Comparison of ENCODE assay signal across 8 cellular contexts in genomic region chr22:29625090-29625825, GRCh38. TPM values are rescaled to one million over a fixed set of nuclear protein-coding genes. Genes with fewer than 3 reads are reported as not detected.
A peak's percentile ranks its signal among the peaks of the same experiment; 100 is the strongest.
DNase-seq lines count a peak whose midpoint lies in the region; ATAC-seq and TF ChIP-seq lines count a peak whose summit lies in the region.

No MANE protein-coding gene starts in this region.

- TF ChIP-seq CTCF in VCaP (conservative IDR thresholded peaks at IDR 0.05) (peak; percentile 95), lower leg skin (IDR thresholded peaks at IDR 0.05) (peak in 1 of 3 donors; percentile 27)

- H3K27me3 ChIP-seq in muscle layer of colon (ENCODE audit: control insufficient read depth in 1 of 2, insufficient read depth in 2 of 2, low read length in 2 of 2) (no peaks in the 10 kb centered on the region), aorta (ENCODE audit: control insufficient read depth in 1 of 2, insufficient read depth in 2 of 2, low read length in 1 of 2) (no peaks in the 10 kb centered on the region)

- DNase-seq in activated gamma-delta T cell treated with Interleukin-2 at 50 U/mL for 16 hours = peak; percentile 23
- no peak for DNase-seq in activated gamma-delta T cell (lab: John Stamatoyannopoulos, UW)
- DNase-seq in NCI-H1092 (lab: John Stamatoyannopoulos, UW) = peak; percentile 10
- DNase-seq in epidermal melanocyte (ENCODE audit: insufficient read length, low spot score) = peak; percentile 37
- DNase-seq in aorta = peak in 1 of 2 donors; percentile 60
- no peak for DNase-seq in lower leg skin (ENCODE audit: low spot score in 2 of 2)

- H3K4me1 ChIP-seq in muscle layer of colon (ENCODE audit: insufficient read depth, low read length) (peaks cover 54% of the 10 kb centered on the region), aorta (ENCODE audit: control insufficient read depth in 1 of 2, insufficient read depth in 2 of 2, low read length in 2 of 2) (peaks cover 0 to 4% of the 10 kb centered on the region in 2 donors)

- 73 to 74% methylated on average over 12 of the region's 12 CpGs for WGBS in aorta, 2 donors
- 62 to 65% methylated on average over 12 of the region's 12 CpGs for WGBS in lower leg skin, 2 donors

- H3K9me3 ChIP-seq in muscle layer of colon (ENCODE audit: low read length) (no peaks in the 10 kb centered on the region), aorta (ENCODE audit: control insufficient read depth, low read length) (no peaks in the 10 kb centered on the region)

- no peak overlapping the region for H3K9ac ChIP-seq in muscle layer of colon (ENCODE audit: low read length)

- intact Hi-C loops in aorta (cut with DNase I) = no loop called here
- intact Hi-C loops in lower leg skin (cut with DNase I; ENCODE audit: low total_unique reads) = no loop called here

- H3K27ac ChIP-seq in VCaP (no peak overlapping the region; the same call in 1 of the 2 replicates), muscle layer of colon (ENCODE audit: low read depth, low read length) (peak overlapping the region; percentile 12), aorta (ENCODE audit: low read depth in 1 of 2, low read length in 2 of 2) (no peak overlapping the region)

- no peak for TF ChIP-seq POLR2A in lower leg skin (IDR thresholded peaks at IDR 0.05)

- H3K4me3 ChIP-seq in muscle layer of colon (ENCODE audit: low read depth in 1 of 2, low read length in 2 of 2) = no peak overlapping the region
- H3K4me3 ChIP-seq in aorta (ENCODE audit: low read length in 2 of 2) = no peak overlapping the region
- H3K4me3 ChIP-seq in lower leg skin (ENCODE audit: low read depth, poor library complexity, severe bottlenecking) = no peak overlapping the region

- peak; percentile 87 for ATAC-seq in aorta (ENCODE audit: low FRiP score)

- H3K36me3 ChIP-seq in muscle layer of colon (ENCODE audit: insufficient read depth, low read length) (no peaks in the 10 kb centered on the region), aorta (ENCODE audit: control insufficient read depth in 1 of 2, insufficient read depth in 2 of 2, low read length in 1 of 2) (no peaks in the 10 kb centered on the region)

RNA-seq across cellular contexts. Expression of gene NF2, which starts 21.8 kb away (rescaled TPM):
- total RNA-seq in aorta (10 to 100 TPM; 35.6 TPM), lower leg skin (10 to 100 TPM; 16.7 to 32.0 (median 25.2) TPM)
- polyA plus RNA-seq in aorta = 1 to 10 TPM; 5.0 to 9.3 TPM

RNA-seq across cellular contexts. Expression of gene NIPSNAP1, which starts 44.3 kb away (rescaled TPM):
- total RNA-seq in aorta (10 to 100 TPM in 1 of 2 donors, 1 to 10 TPM in 1; 8.8 to 19.9 TPM), lower leg skin (10 to 100 TPM; 19.8 to 23.7 (median 21.8) TPM)
- 10 to 100 TPM; 14.3 to 18.9 TPM for polyA plus RNA-seq in aorta

Comparison
In these comparisons a context has a peak if more than half of its experiments do, and no peak if none do; other contexts are left out.
1. DNase-seq: peak in activated gamma-delta T cell treated with Interleukin-2 at 50 U/mL for 16 hours (single experiment), NCI-H1092 (single experiment) and epidermal melanocyte (single experiment); none in activated gamma-delta T cell (single experiment) and lower leg skin (0 of 2).